1 cellular context compared by ENCODE assay signal in the genomic region with DNA sequence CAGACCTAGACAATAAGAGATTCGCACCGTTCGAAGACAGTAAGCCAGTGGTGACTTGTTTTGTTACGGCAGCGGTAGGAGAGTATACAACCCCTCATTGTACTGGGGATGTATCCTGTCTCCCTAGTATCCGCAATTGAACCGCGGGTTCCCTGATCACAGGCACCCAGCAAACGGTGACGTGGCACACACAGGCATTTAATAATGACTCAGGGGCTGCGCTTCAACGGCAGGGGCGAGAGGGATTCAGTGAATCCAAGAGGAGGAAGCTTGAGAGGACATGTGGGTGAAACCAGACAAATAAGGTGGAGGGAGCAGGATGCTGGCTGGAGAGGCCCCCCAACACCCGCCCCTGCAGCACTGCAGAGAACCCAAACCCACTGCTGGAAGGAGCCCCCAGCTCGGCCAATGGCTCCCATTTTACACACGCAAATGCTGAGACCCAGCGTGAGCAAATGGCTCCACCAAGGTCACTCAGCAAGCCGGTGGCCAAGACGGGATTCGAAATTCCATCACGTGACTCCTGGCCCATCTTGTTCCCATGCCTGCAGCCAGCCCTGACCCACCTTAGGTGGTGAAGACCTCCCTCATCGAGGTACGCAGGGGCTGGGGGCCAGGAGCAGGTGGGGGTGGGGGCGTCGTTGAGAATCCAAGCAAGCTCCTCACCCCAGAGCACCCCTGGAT.
TF ChIP-seq lines count a peak whose summit lies in the region.

No MANE protein-coding gene starts in this region.

TF ChIP-seq in K562, 482 proteins besides CTCF, POLR2A, EP300 and RAD21 (continued from another document):
- TF ChIP-seq ZBTB43 (CRISPR knock-in tag; IDR thresholded peaks at IDR 0.05) (no peak), ZNF780A (CRISPR knock-in tag; IDR thresholded peaks at IDR 0.05) (no peak), GABPB1 (CRISPR knock-in tag; IDR thresholded peaks at IDR 0.05) (no peak), ZNF354B (CRISPR knock-in tag; IDR thresholded peaks at IDR 0.05) (no peak), RAD51 (IDR thresholded peaks at IDR 0.05; ENCODE audit: borderline replicate concordance, low read depth) (peak; percentile 52; the same call in 1 of the 2 replicates), CTBP1 (IDR thresholded peaks at IDR 0.05; ENCODE audit: borderline replicate concordance) (no peak), ETV1 (tag; conservative IDR thresholded peaks at IDR 0.05; ENCODE audit: low read depth) (no peak), ZNF324 (CRISPR knock-in tag; IDR thresholded peaks at IDR 0.05) (no peak), PTRF (tag; IDR thresholded peaks at IDR 0.05) (no peak), PKNOX1 (IDR thresholded peaks at IDR 0.05) (no peak), HLTF (IDR thresholded peaks at IDR 0.05) (no peak)
- TF ChIP-seq, protein P1, sequence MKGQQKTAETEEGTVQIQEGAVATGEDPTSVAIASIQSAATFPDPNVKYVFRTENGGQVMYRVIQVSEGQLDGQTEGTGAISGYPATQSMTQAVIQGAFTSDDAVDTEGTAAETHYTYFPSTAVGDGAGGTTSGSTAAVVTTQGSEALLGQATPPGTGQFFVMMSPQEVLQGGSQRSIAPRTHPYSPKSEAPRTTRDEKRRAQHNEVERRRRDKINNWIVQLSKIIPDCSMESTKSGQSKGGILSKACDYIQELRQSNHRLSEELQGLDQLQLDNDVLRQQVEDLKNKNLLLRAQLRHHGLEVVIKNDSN (CRISPR knock-in tag; IDR thresholded peaks at IDR 0.05): peak; percentile 78
